In the genomic region with DNA sequence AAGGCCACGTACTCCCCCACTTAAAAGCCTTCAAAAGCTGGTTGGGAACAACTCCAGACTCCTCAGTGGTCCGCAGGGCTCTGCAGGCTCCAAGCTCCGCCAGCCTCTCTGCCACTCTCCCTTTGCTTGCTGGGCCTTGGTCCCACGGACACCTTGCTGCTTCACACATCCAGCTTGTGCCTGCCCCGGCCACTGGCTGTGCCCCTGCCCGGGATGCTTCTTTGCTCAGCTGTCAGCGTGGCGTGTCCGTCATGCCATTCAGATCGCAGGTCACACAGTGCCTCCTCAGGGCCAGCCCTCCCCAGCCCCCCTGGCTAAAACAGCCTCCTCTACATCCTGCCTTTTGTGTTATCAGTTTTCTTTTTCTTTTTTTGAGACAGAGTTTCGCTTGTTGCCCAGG, we compare ENCODE assay signal across 24 cellular contexts. TPM values are rescaled to one million over a fixed set of nuclear protein-coding genes. Genes with fewer than 3 reads are reported as not detected.
A peak's percentile ranks its signal among the peaks of the same experiment; 100 is the strongest.
DNase-seq lines count a peak whose midpoint lies in the region; ATAC-seq and TF ChIP-seq lines count a peak whose summit lies in the region.
"Had no signal": no experiment of that assay in that cellular context is flagged by ENCODE, and none has a peak within 500 bp of the region (broad histone marks: within the 10 kb centered on the region; RNA-seq: fewer than 3 reads in every experiment).

No MANE protein-coding gene starts in this region.

- TF ChIP-seq CTCF in Calu3 (IDR thresholded peaks at IDR 0.05; ENCODE audit: unreplicated experiment) (no peak), glutamatergic neuron (IDR thresholded peaks at IDR 0.05; ENCODE audit: partially characterized antibody, unreplicated experiment) (no peak)

- intact Hi-C loops in Calu3 (cut with micrococcal nuclease; ENCODE audit: unreplicated experiment) = no loop called here

- DNase-seq in Calu3 = no peak
- DNase-seq in NCI-H146 treated with DMSO at 0.1 percent for 48 hours (lab: John Stamatoyannopoulos, UW; ENCODE audit: unreplicated experiment) = peak; percentile 71
- DNase-seq in glutamatergic neuron = no peak
- no peak for DNase-seq in SKM-1 treated with dmso at 0.1 percent for 144 hours (lab: John Stamatoyannopoulos, UW; ENCODE audit: unreplicated experiment)
- DNase-seq in activated CD8-positive, alpha-beta T cell treated with anti-CD3 and anti-CD28 coated beads, Interleukin-2, amount 10 ng/mL, durations not matched to agents 7 days and 5 days = no peak
- DNase-seq in HCEC 1CT = no peak
- DNase-seq: activated CD4-positive, alpha-beta memory T cell treated with anti-CD3 and anti-CD28 coated beads for 36 hours; activated CD8-positive, alpha-beta memory T cell treated with anti-CD3 and anti-CD28 coated beads, Interleukin-2, amount 50 U/mL, for 48 hours; AML-193; CD4-positive, alpha-beta T cell; foreskin fibroblast; heart left ventricle; NCI-H1092 treated with DMSO at 0.1 percent for 48 hours; NCI-H1930; NCI-H774; right cardiac atrium had no signal

- CTCF ChIA-PET in Calu3 (lab: Charles Lee) = interaction anchor here (0.6 kb wide), 1 partner anchor 52 kb away, joined by 4 read pairs; no protein-coding TSS in a partner anchor
- CTCF ChIA-PET in activated CD8-positive, alpha-beta T cell treated with anti-CD3 and anti-CD28 coated beads, Interleukin-2, amount 10 ng/mL, durations not matched to agents 7 days and 5 days (lab: Charles Lee) = no interaction called here

- POLR2A ChIA-PET in activated CD8-positive, alpha-beta T cell treated with anti-CD3 and anti-CD28 coated beads, Interleukin-2, amount 10 ng/mL, durations not matched to agents 7 days and 5 days (lab: Charles Lee) = no interaction called here

- H3K4me1 Mint-ChIP-seq in Calu3 (ENCODE audit: low read depth, unreplicated experiment) = peaks cover 42% of the 10 kb centered on the region
- no peaks in the 10 kb centered on the region for H3K4me1 Mint-ChIP-seq in glutamatergic neuron (ENCODE audit: low read depth, unreplicated experiment)
- H3K4me1 Mint-ChIP-seq in activated CD8-positive, alpha-beta T cell treated with anti-CD3 and anti-CD28 coated beads, Interleukin-2, amount 10 ng/mL, durations not matched to agents 7 days and 5 days (ENCODE audit: low read depth) = no peaks in the 10 kb centered on the region

- H3K36me3 Mint-ChIP-seq in Calu3 (ENCODE audit: insufficient read depth, unreplicated experiment) = peaks cover 91% of the 10 kb centered on the region
- no peaks in the 10 kb centered on the region for H3K36me3 Mint-ChIP-seq in glutamatergic neuron (ENCODE audit: unreplicated experiment)
- H3K36me3 Mint-ChIP-seq in activated CD8-positive, alpha-beta T cell treated with anti-CD3 and anti-CD28 coated beads, Interleukin-2, amount 10 ng/mL, durations not matched to agents 7 days and 5 days (ENCODE audit: low read depth) = peaks cover 19% of the 10 kb centered on the region
- H3K36me3 Mint-ChIP-seq: activated naive CD8-positive, alpha-beta T cell had no signal

- peak overlapping the region; percentile 38 for H3K27ac Mint-ChIP-seq in Calu3 (ENCODE audit: unreplicated experiment)
- H3K27ac Mint-ChIP-seq in glutamatergic neuron (ENCODE audit: unreplicated experiment) = no peak overlapping the region
- H3K27ac Mint-ChIP-seq in activated CD8-positive, alpha-beta T cell treated with anti-CD3 and anti-CD28 coated beads, Interleukin-2, amount 10 ng/mL, durations not matched to agents 7 days and 5 days = no peak overlapping the region
- H3K27ac Mint-ChIP-seq: activated CD4-positive, alpha-beta memory T cell treated with anti-CD3 and anti-CD28 coated beads for 36 hours; activated naive CD8-positive, alpha-beta T cell; activated T-helper 2 cell treated with anti-CD3 and anti-CD28 coated beads, Interferon-gamma antibody, Interleukin-2, Interleukin-4, amounts not matched to agents 10 μg/mL and 5 μg/mL and 100 μg/mL, durations not matched to agents 14 hours and 24 hours and 36 hours; CD4-positive, alpha-beta T cell; endodermal cell; T-helper 1 cell treated with Interleukin-12 subunit alpha and Interleukin-12 subunit beta and Interleukin-4 antibody, amounts not matched to agents 30 μg/mL and 1 μg/mL, for 36 hours had no signal

- BruUV-seq in Calu3 (replicated peaks; lab: Mats Ljungman, UMichigan) = no TSS peak

- H3K9me3 Mint-ChIP-seq in Calu3 (ENCODE audit: low read depth, unreplicated experiment) (no peaks in the 10 kb centered on the region), glutamatergic neuron (ENCODE audit: unreplicated experiment) (peaks cover 4% of the 10 kb centered on the region)
- H3K9me3 Mint-ChIP-seq in activated CD8-positive, alpha-beta T cell treated with anti-CD3 and anti-CD28 coated beads, Interleukin-2, amount 10 ng/mL, durations not matched to agents 7 days and 5 days (ENCODE audit: insufficient read depth) = no peaks in the 10 kb centered on the region
- H3K9me3 Mint-ChIP-seq: activated CD4-positive, alpha-beta memory T cell treated with anti-CD3 and anti-CD28 coated beads for 36 hours; activated T-helper 2 cell treated with anti-CD3 and anti-CD28 coated beads, Interferon-gamma antibody, Interleukin-2, Interleukin-4, amounts not matched to agents 10 μg/mL and 5 μg/mL and 100 μg/mL, durations not matched to agents 14 hours and 24 hours and 36 hours; CD4-positive, alpha-beta T cell; endodermal cell; neural crest cell; T-helper 1 cell treated with Interleukin-12 subunit alpha and Interleukin-12 subunit beta and Interleukin-4 antibody, amounts not matched to agents 30 μg/mL and 1 μg/mL, for 36 hours had no signal

- no peak for ATAC-seq in activated CD8-positive, alpha-beta T cell treated with anti-CD3 and anti-CD28 coated beads, Interleukin-2, amount 10 ng/mL, durations not matched to agents 7 days and 5 days
- ATAC-seq: activated CD4-positive, CD25-positive, alpha-beta regulatory T cell treated with anti-CD3 and anti-CD28 coated beads, Interleukin-2, amount 50 U/mL, for 24 hours; esophagus mucosa had no signal

- no peaks in the 10 kb centered on the region for H3K27me3 Mint-ChIP-seq in Calu3 (ENCODE audit: unreplicated experiment)
- peaks cover 12% of the 10 kb centered on the region for H3K27me3 Mint-ChIP-seq in glutamatergic neuron (ENCODE audit: unreplicated experiment)
- H3K27me3 Mint-ChIP-seq in activated CD8-positive, alpha-beta T cell treated with anti-CD3 and anti-CD28 coated beads, Interleukin-2, amount 10 ng/mL, durations not matched to agents 7 days and 5 days (ENCODE audit: low read depth) = no peaks in the 10 kb centered on the region
- H3K27me3 Mint-ChIP-seq: activated CD4-positive, alpha-beta memory T cell treated with anti-CD3 and anti-CD28 coated beads for 36 hours; activated naive CD8-positive, alpha-beta T cell; CD4-positive, alpha-beta T cell had no signal

- no peak overlapping the region for H3K4me3 Mint-ChIP-seq in Calu3 (ENCODE audit: low read depth, unreplicated experiment)
- peak overlapping the region; percentile 34 for H3K4me3 Mint-ChIP-seq in glutamatergic neuron (ENCODE audit: unreplicated experiment)
- H3K4me3 Mint-ChIP-seq in activated CD8-positive, alpha-beta T cell treated with anti-CD3 and anti-CD28 coated beads, Interleukin-2, amount 10 ng/mL, durations not matched to agents 7 days and 5 days = no peak overlapping the region
- H3K4me3 Mint-ChIP-seq: activated CD4-positive, alpha-beta memory T cell treated with anti-CD3 and anti-CD28 coated beads for 36 hours; activated naive CD8-positive, alpha-beta T cell; CD4-positive, alpha-beta T cell; endodermal cell; neural crest cell; T-helper 1 cell treated with Interleukin-12 subunit alpha and Interleukin-12 subunit beta and Interleukin-4 antibody, amounts not matched to agents 30 μg/mL and 1 μg/mL, for 36 hours had no signal

RNA-seq across cellular contexts. Expression of a gene that starts 11.8 kb away (rescaled TPM):
- total RNA-seq in Calu3 (2022) (54.1 and 64.1 TPM in 2 replicates), glutamatergic neuron (ENCODE audit: unreplicated experiment) (56.4 TPM)
- under 1 TPM in 1 of 2 experiments, not detected in 1; 0.24 TPM for total RNA-seq in activated CD8-positive, alpha-beta T cell treated with anti-CD3 and anti-CD28 coated beads, Interleukin-2, amount 10 ng/mL, durations not matched to agents 7 days and 5 days
- total RNA-seq: ascending aorta; CD4-positive, alpha-beta T cell had no signal

RNA-seq across cellular contexts. Expression of a gene that starts 12.7 kb away (rescaled TPM):
- total RNA-seq in Calu3 (2022) (68.9 and 92.1 TPM in 2 replicates), glutamatergic neuron (ENCODE audit: unreplicated experiment) (176 TPM)
- total RNA-seq in activated CD8-positive, alpha-beta T cell treated with anti-CD3 and anti-CD28 coated beads, Interleukin-2, amount 10 ng/mL, durations not matched to agents 7 days and 5 days = not detected
- total RNA-seq: CD4-positive, alpha-beta T cell had no signal

RNA-seq across cellular contexts. Expression of a gene that starts 13.9 kb away (rescaled TPM):
- total RNA-seq in Calu3 (2022) = 52.8 and 55.8 TPM in 2 replicates
- total RNA-seq in glutamatergic neuron (ENCODE audit: unreplicated experiment) = 18.4 TPM
- total RNA-seq in activated CD8-positive, alpha-beta T cell treated with anti-CD3 and anti-CD28 coated beads, Interleukin-2, amount 10 ng/mL, durations not matched to agents 7 days and 5 days = 10 to 100 TPM; 33.8 to 35.5 TPM

RNA-seq across cellular contexts. Expression of a gene that starts 49.1 kb away (rescaled TPM):
- total RNA-seq in Calu3 (2022) (62.7 and 64.1 TPM in 2 replicates), glutamatergic neuron (ENCODE audit: unreplicated experiment) (71.0 TPM)
- total RNA-seq in activated CD8-positive, alpha-beta T cell treated with anti-CD3 and anti-CD28 coated beads, Interleukin-2, amount 10 ng/mL, durations not matched to agents 7 days and 5 days = 10 to 100 TPM; 51.1 to 53.2 TPM

RNA-seq across cellular contexts. Expression of a gene that starts 49.8 kb away (rescaled TPM):
- total RNA-seq in Calu3 (2022) = 91.1 and 92.1 TPM in 2 replicates
- total RNA-seq in glutamatergic neuron (ENCODE audit: unreplicated experiment) = 88.0 TPM
- total RNA-seq in activated CD8-positive, alpha-beta T cell treated with anti-CD3 and anti-CD28 coated beads, Interleukin-2, amount 10 ng/mL, durations not matched to agents 7 days and 5 days = 10 to 100 TPM; 57.8 to 61.0 TPM

Comparison
In these comparisons a context has a peak if more than half of its experiments do, and no peak if none do; other contexts are left out.
1. RNA of a gene that starts 11.8 kb away (total RNA-seq): 56.4 TPM in glutamatergic neuron (single experiment) and 54.1 to 64.1 TPM in Calu3; 0.24 TPM in activated CD8-positive, alpha-beta T cell treated with anti-CD3 and anti-CD28 coated beads, Interleukin-2, amount 10 ng/mL, durations not matched to agents 7 days and 5 days; every median in the first group is over 10 times any median in the second.
2. RNA of a gene that starts 12.7 kb away (total RNA-seq): 176 TPM in glutamatergic neuron (single experiment) and 68.9 to 92.1 TPM in Calu3; not detected in activated CD8-positive, alpha-beta T cell treated with anti-CD3 and anti-CD28 coated beads, Interleukin-2, amount 10 ng/mL, durations not matched to agents 7 days and 5 days; every median in the first group is over 10 times any median in the second.